Comparison of ENCODE assay signal across 8 cellular contexts in the genomic region with DNA sequence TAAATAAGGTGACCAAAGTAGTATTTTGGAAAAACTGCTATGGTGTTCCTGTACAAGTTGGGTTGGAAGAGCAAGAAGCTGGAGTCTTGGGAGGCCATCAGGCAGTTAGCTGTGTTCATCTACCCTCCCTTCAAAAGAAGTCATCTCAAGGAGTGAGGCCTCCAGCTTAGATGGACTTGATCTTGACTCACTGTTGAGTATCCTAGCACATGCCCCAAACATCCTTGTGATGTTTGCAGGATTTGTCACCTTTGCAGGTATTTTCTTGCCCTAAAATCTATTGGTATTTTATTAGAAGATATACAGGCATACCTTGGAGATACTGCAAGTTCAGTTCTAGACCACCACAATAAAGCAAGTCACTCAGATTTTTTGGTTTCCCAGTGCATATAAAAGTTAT.
"Had no signal": no experiment of that assay in that cellular context is flagged by ENCODE, and none has a peak within 500 bp of the region (broad histone marks: within the 10 kb centered on the region; RNA-seq: fewer than 3 reads in every experiment).

No MANE protein-coding gene starts in this region.

- H3K9ac ChIP-seq: GM23248 had no signal

- H3K4me1 ChIP-seq: HAP-1 had no signal

- ATAC-seq: HCT116, HepG2 had no signal

- H3K27ac ChIP-seq: GM23248, HL-60 had no signal

- H3K9me3 ChIP-seq: HAP-1 had no signal

- H2AFZ ChIP-seq: GM23248 had no signal

- DNase-seq: GM23248, GOT3, H7, HFFc6 had no signal

- H3K4me3 ChIP-seq: GM23248, HAP-1 had no signal
